In genomic region chr18:7567487-7568425, GRCh38 we compare ENCODE assay signal across 8 cellular contexts. TPM values are rescaled to one million over a fixed set of nuclear protein-coding genes. Genes with fewer than 3 reads are reported as not detected.
A peak's percentile ranks its signal among the peaks of the same experiment; 100 is the strongest.
DNase-seq lines count a peak whose midpoint lies in the region; ATAC-seq and TF ChIP-seq lines count a peak whose summit lies in the region.

No MANE protein-coding gene starts in this region.

- H3K36me3 ChIP-seq in HUES48 (ENCODE audit: control insufficient read depth, insufficient read depth, low read length) (no peaks in the 10 kb centered on the region), cardiac muscle cell (no peaks in the 10 kb centered on the region), ovary (no peaks in the 10 kb centered on the region)

- H3K9me3 ChIP-seq in HUES48 (ENCODE audit: control insufficient read depth, insufficient read depth, low read length) (no peaks in the 10 kb centered on the region), cardiac muscle cell (ENCODE audit: low read depth) (no peaks in the 10 kb centered on the region), ovary (no peaks in the 10 kb centered on the region)

- H3K9ac ChIP-seq in HUES48 (ENCODE audit: low read depth, low read length): peak overlapping the region; percentile 46; the same call in 1 of the 2 replicates

- TF ChIP-seq CTCF in cardiac muscle cell (IDR thresholded peaks at IDR 0.05; ENCODE audit: low read depth, low read length) (no peak), ovary (IDR thresholded peaks at IDR 0.05) (peak in 1 of 3 donors; percentile 34)

- no peak for TF ChIP-seq POLR2A in ovary (IDR thresholded peaks at IDR 0.05)

- H3K4me3 ChIP-seq in HUES48 (ENCODE audit: low read depth, low read length) (peak overlapping the region; percentile 83), cardiac muscle cell (peak overlapping the region; percentile 91), ovary (peak overlapping the region; percentile 60)

- H3K4me1 ChIP-seq in HUES48 (ENCODE audit: control insufficient read depth, insufficient read depth, low read length) (no peaks in the 10 kb centered on the region), cardiac muscle cell (ENCODE audit: low read depth) (peaks cover 18% of the 10 kb centered on the region), ovary (ENCODE audit: insufficient read depth) (peaks cover 7% of the 10 kb centered on the region)

- DNase-seq in NCI-H748 (lab: John Stamatoyannopoulos, UW; ENCODE audit: unreplicated experiment) (peak; percentile 62), NCI-H748 treated with DMSO at 0.1 percent for 48 hours (lab: John Stamatoyannopoulos, UW) (no peak), amniotic epithelial cell (ENCODE audit: low read depth) (peak; percentile 56), cardiac muscle cell (ENCODE audit: low read depth in 1 of 2, low spot score in 1 of 2) (peak; percentile 75 to 79), ovary (peak; percentile 38 to 74 (median 63))

- WGBS in ovary, 3 donors: 0 to 1% (median 1%) methylated on average over 59 to 106 of the region's 107 CpGs

- peaks cover 43% of the 10 kb centered on the region for H3K27me3 ChIP-seq in HUES48 (ENCODE audit: control insufficient read depth, insufficient read depth, low read length)
- no peaks in the 10 kb centered on the region for H3K27me3 ChIP-seq in cardiac muscle cell
- H3K27me3 ChIP-seq in ovary: no peaks in the 10 kb centered on the region

- intact Hi-C loops in ovary (cut with DNase I): loop anchor here in 3 of 4 donors (2.0 to 10.0 kb wide), 3 partner anchors 293 to 295 kb away; no protein-coding TSS in a partner anchor

- no peak for ATAC-seq in HG03039 (IDR thresholded peaks at IDR 0.05; ENCODE audit: unreplicated experiment)
- ATAC-seq in GM18498 (IDR thresholded peaks at IDR 0.05; ENCODE audit: unreplicated experiment): no peak

- H3K27ac ChIP-seq in HUES48 (ENCODE audit: low read depth, low read length) (peak overlapping the region; percentile 20), cardiac muscle cell (peak overlapping the region; percentile 88), ovary (peak overlapping the region; percentile 94 to 97)

- no peak for TF ChIP-seq EP300 in ovary (IDR thresholded peaks at IDR 0.05)

RNA-seq across cellular contexts. Expression of gene PTPRM, which starts 0.6 kb away (rescaled TPM):
- 37.0 and 48.8 TPM in 2 replicates for total RNA-seq in cardiac muscle cell
- 26.5 and 32.2 TPM in 2 replicates for polyA plus RNA-seq in cardiac muscle cell
- total RNA-seq in ovary: 10 to 100 TPM; 45.6 to 73.3 (median 56.9) TPM
- 10 to 100 TPM; 51.1 to 82.0 TPM for polyA plus RNA-seq in ovary

Comparison
In these comparisons a context has a peak if more than half of its experiments do, and no peak if none do; other contexts are left out.
1. H3K27ac ChIP-seq: peak in every context shown above with its lines; median percentile 96 in ovary; 88 in cardiac muscle cell; 20 in HUES48.